ENCODE assay signal across 8 cellular contexts in genomic region chr20:19211661-19212523, GRCh38. TPM values are rescaled to one million over a fixed set of nuclear protein-coding genes. Genes with fewer than 3 reads are reported as not detected.
A peak's percentile ranks its signal among the peaks of the same experiment; 100 is the strongest.
DNase-seq lines count a peak whose midpoint lies in the region; ATAC-seq and TF ChIP-seq lines count a peak whose summit lies in the region.

No MANE protein-coding gene starts in this region.

- H3K27ac ChIP-seq in brain microvascular endothelial cell (no peak overlapping the region), stomach smooth muscle (ENCODE audit: low read length) (no peak overlapping the region)

- no peaks in the 10 kb centered on the region for H3K36me3 ChIP-seq in brain microvascular endothelial cell (replicated peaks)
- no peaks in the 10 kb centered on the region for H3K36me3 ChIP-seq in stomach smooth muscle (ENCODE audit: control insufficient read depth in 2 of 2, insufficient read depth in 2 of 2, low read length in 2 of 2)

- TF ChIP-seq CTCF in brain microvascular endothelial cell (IDR thresholded peaks at IDR 0.05; ENCODE audit: low read depth, low read length, missing control alignments): no peak

- H3K9me3 ChIP-seq in stomach smooth muscle (ENCODE audit: control insufficient read depth in 2 of 2, low read length in 2 of 2): no peaks in the 10 kb centered on the region

- peak overlapping the region in 1 of 2 donors; percentile 56 for H3K9ac ChIP-seq in stomach smooth muscle (ENCODE audit: low read length in 2 of 2)

- H3K27me3 ChIP-seq in brain microvascular endothelial cell (replicated peaks) (peaks cover 22% of the 10 kb centered on the region), stomach smooth muscle (ENCODE audit: control insufficient read depth in 1 of 2, insufficient read depth in 2 of 2, low read length in 2 of 2) (peaks cover 0 to 8% of the 10 kb centered on the region in 2 donors)

- intact Hi-C loops in left colon (cut with DNase I, micrococcal nuclease): loop anchor here in 1 of 2 donors (10.0 kb wide), 1 partner anchor 243 kb away; no protein-coding TSS in a partner anchor

- ATAC-seq in HG02885 (IDR thresholded peaks at IDR 0.05; ENCODE audit: poor library complexity, unreplicated experiment) (peak; percentile 18), left colon (peak; percentile 42), HG02870 (IDR thresholded peaks at IDR 0.05; ENCODE audit: unreplicated experiment) (no peak)

- DNase-seq in AG08396 (ENCODE audit: low spot score): peak; percentile 29
- DNase-seq in brain microvascular endothelial cell: no peak
- DNase-seq in left colon: peak; percentile 37 to 43
- DNase-seq in SIG-M5 treated with dmso at 0.1 percent for 504 hours (lab: John Stamatoyannopoulos, UW; ENCODE audit: unreplicated experiment): no peak
- no peak for DNase-seq in KBM-7

- H3K4me3 ChIP-seq in brain microvascular endothelial cell (ENCODE audit: low read depth, low read length) (peak overlapping the region; percentile 15), stomach smooth muscle (ENCODE audit: low read length in 2 of 2) (peak overlapping the region; percentile 62 to 72)

- in situ Hi-C loops in brain microvascular endothelial cell (cut with HindIII; ENCODE audit: low pct_ligation_motif_present, low sequenced_read_pairs): no loop called here
- in situ Hi-C loops in KBM-7 (cut with MboI; ENCODE audit: low pct_unique_long_range_greater_than_20kb, low sequenced_read_pairs): no loop called here

- H3K4me1 ChIP-seq in stomach smooth muscle (ENCODE audit: control insufficient read depth, insufficient read depth, low read length): peaks cover 20% of the 10 kb centered on the region

RNA-seq across cellular contexts. Expression of gene SLC24A3, which starts 0.6 kb away (rescaled TPM):
- 1 to 10 TPM; 3.2 to 6.9 TPM for total RNA-seq in left colon

Comparison
In these comparisons a context has a peak if more than half of its experiments do, and no peak if none do; other contexts are left out.
1. DNase-seq: peak in AG08396 (single experiment) and left colon (2 of 2); none in brain microvascular endothelial cell (single experiment), SIG-M5 treated with dmso at 0.1 percent for 504 hours (single experiment) and KBM-7 (single experiment).